In genomic region chr12:14283489-14284144, GRCh38 we compare ENCODE assay signal across 10 cellular contexts.
DNase-seq lines count a peak whose midpoint lies in the region; ATAC-seq, FAIRE-seq and TF ChIP-seq lines count a peak whose summit lies in the region.
"Had no signal": no experiment of that assay in that cellular context is flagged by ENCODE, and none has a peak within 500 bp of the region (broad histone marks: within the 10 kb centered on the region; RNA-seq: fewer than 3 reads in every experiment).

No MANE protein-coding gene starts in this region.

- no peak overlapping the region for H3K4me3 Mint-ChIP-seq in CD14-positive monocyte
- H3K4me3 Mint-ChIP-seq in chondrocyte (ENCODE audit: unreplicated experiment): no peak overlapping the region
- H3K4me3 Mint-ChIP-seq: activated naive CD8-positive, alpha-beta T cell had no signal

- H3K9me3 Mint-ChIP-seq in CD14-positive monocyte (peaks cover 13 to 42% (median 34%) of the 10 kb centered on the region in 7 donors), chondrocyte (ENCODE audit: low read depth) (peaks cover 5% of the 10 kb centered on the region)

- H3K36me3 Mint-ChIP-seq in CD14-positive monocyte (no peaks in the 10 kb centered on the region), chondrocyte (ENCODE audit: low read depth) (no peaks in the 10 kb centered on the region)
- H3K36me3 Mint-ChIP-seq: activated naive CD8-positive, alpha-beta T cell had no signal

- H3K27me3 Mint-ChIP-seq in CD14-positive monocyte (ENCODE audit: low read depth in 3 of 3) (peaks cover 0 to 3% (median 2%) of the 10 kb centered on the region in 3 donors), chondrocyte (ENCODE audit: low read depth) (no peaks in the 10 kb centered on the region)
- H3K27me3 Mint-ChIP-seq: activated naive CD8-positive, alpha-beta T cell had no signal

- intact Hi-C loops in CD14-positive monocyte (cut with micrococcal nuclease): no loop called here

- TF ChIP-seq CTCF in CD14-positive monocyte (IDR thresholded peaks at IDR 0.05) (no peak), GM20000 (IDR thresholded peaks at IDR 0.05; ENCODE audit: extremely low read depth, missing control alignments) (no peak), chondrocyte (IDR thresholded peaks at IDR 0.05) (no peak)

- no peak for FAIRE-seq in H54 (lab: Jason Lieb, UNC)

- H3K27ac Mint-ChIP-seq in CD14-positive monocyte (peak overlapping the region in 4 of 7 donors; percentile 13 to 62 (median 50)), chondrocyte (ENCODE audit: unreplicated experiment) (peak overlapping the region; percentile 15)
- H3K27ac Mint-ChIP-seq: activated naive CD8-positive, alpha-beta T cell had no signal

- ATAC-seq in HG03521 (IDR thresholded peaks at IDR 0.05; ENCODE audit: unreplicated experiment) (peak; percentile 39), left lobe of liver (no peak)

- TF ChIP-seq POLR2A in H54 (IDR thresholded peaks at IDR 0.05; ENCODE audit: low read depth, low read length): no peak

- DNase-seq in CD14-positive monocyte (ENCODE audit: low spot score) (no peak), GM20000 (ENCODE audit: low spot score) (peak; percentile 22), chondrocyte (ENCODE audit: low spot score) (no peak), NCI-H2196 treated with DMSO at 0.1 percent for 48 hours (lab: John Stamatoyannopoulos, UW; ENCODE audit: unreplicated experiment) (no peak), D341Med (ENCODE audit: low spot score) (no peak), left lobe of liver (ENCODE audit: low spot score) (no peak), H54 (ENCODE audit: insufficient read length, low spot score) (no peak)
- DNase-seq: Calu3 had no signal

- H3K4me1 Mint-ChIP-seq in CD14-positive monocyte (peaks cover 8% of the 10 kb centered on the region), chondrocyte (ENCODE audit: low read depth) (peaks cover 11% of the 10 kb centered on the region)
